In the genomic region with DNA sequence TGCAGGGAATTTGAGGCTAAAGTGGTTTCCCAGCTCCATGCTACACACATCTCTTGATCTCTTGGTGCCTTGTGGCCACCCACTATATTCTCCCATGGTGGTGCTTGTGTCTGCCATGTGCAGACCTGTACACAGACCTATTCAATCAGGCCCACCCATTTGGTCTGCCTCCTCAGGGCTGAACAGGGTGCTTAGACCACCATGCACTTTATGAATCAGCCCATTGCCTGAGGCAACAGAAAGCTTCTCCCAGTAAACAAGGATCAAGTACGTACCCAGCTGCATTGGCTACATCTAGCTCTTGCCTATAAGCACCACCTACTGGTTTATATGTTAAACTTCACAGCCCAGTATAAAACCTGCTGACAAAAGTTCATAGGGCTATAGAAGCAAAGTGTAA, we compare ENCODE assay signal across 7 cellular contexts.
A peak's percentile ranks its signal among the peaks of the same experiment; 100 is the strongest.
DNase-seq lines count a peak whose midpoint lies in the region; ATAC-seq and TF ChIP-seq lines count a peak whose summit lies in the region.

No MANE protein-coding gene starts in this region.

- TF ChIP-seq CTCF in HFFc6 (IDR thresholded peaks at IDR 0.05) (peak; percentile 29; the same call in 1 of the 2 replicates), fibroblast of the aortic adventitia (IDR thresholded peaks at IDR 0.05; ENCODE audit: insufficient read depth, low read length) (peak; percentile 41)

- no peak overlapping the region for H3K27ac Mint-ChIP-seq in HFFc6

- no peak for ATAC-seq in HG03108 (IDR thresholded peaks at IDR 0.05; ENCODE audit: unreplicated experiment)

- intact Hi-C loops in posterior cingulate gyrus (cut with DNase I) = loop anchor here (5.0 kb wide), 1 partner anchor 1332 kb away; no protein-coding TSS in a partner anchor

- DNase-seq in HFFc6 (no peak), NCI-H82 treated with DMSO at 0.1 percent for 48 hours (lab: John Stamatoyannopoulos, UW; ENCODE audit: unreplicated experiment) (peak; percentile 1), fibroblast of the aortic adventitia (ENCODE audit: low read depth) (peak; percentile 54), stromal cell of bone marrow (ENCODE audit: low read depth) (peak; percentile 43), posterior cingulate gyrus (no peak), GM19238 (ENCODE audit: insufficient read length, low spot score) (no peak)

- no peaks in the 10 kb centered on the region for H3K4me1 Mint-ChIP-seq in HFFc6 (ENCODE audit: low read depth)

- peaks cover 31% of the 10 kb centered on the region for H3K9me3 Mint-ChIP-seq in HFFc6

- no peaks in the 10 kb centered on the region for H3K27me3 Mint-ChIP-seq in HFFc6 (ENCODE audit: insufficient read depth)

- H3K36me3 Mint-ChIP-seq in HFFc6 (ENCODE audit: low read depth) = no peaks in the 10 kb centered on the region

- no peak overlapping the region for H3K4me3 Mint-ChIP-seq in HFFc6

- no peak overlapping the region for H3K4me3 ChIP-seq in fibroblast of the aortic adventitia (ENCODE audit: low read depth, low read length)

Comparison
In these comparisons a context has a peak if more than half of its experiments do, and no peak if none do; other contexts are left out.
1. DNase-seq: peak in NCI-H82 treated with DMSO at 0.1 percent for 48 hours (single experiment), fibroblast of the aortic adventitia (single experiment) and stromal cell of bone marrow (single experiment); none in HFFc6 (single experiment), posterior cingulate gyrus (0 of 10) and GM19238 (single experiment).